In the genomic region with DNA sequence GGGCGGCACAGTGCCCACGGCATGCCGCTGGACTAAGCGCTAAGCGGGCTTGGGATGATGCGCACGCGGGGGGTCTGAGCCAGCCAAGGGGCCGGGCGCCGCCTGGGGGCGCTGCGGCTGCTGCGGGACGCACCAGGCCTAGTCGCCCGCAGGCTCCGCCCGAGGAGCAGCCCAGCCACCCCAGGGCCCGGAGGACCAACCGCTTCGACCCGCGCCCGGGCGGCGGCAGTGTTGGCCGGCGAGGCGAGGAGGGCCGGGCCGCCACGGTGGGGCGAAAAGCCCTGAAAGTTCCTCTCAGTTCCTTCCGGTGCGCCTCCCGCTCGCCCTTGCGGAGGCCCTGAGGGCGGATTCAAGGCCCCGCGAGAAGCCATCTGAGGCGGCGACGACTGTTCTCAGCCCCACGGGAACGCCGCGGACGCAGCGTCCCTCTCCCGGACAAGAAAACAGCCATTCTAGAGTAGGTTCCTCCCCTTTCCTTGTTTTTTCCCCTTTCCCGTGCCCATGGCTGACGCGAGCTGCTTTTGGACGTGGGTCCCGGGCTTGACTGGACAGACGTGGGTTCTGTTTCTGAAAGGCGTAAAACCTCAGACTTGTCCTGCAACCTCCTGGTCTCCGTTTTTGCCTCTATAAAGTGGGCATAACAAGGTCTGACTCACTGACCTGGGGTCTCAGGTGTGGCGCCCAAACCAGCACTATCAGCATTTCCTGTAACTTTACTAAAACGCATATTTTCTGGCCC, we compare ENCODE assay signal across 1 cellular context.
A peak's percentile ranks its signal among the peaks of the same experiment; 100 is the strongest.
TF ChIP-seq lines count a peak whose summit lies in the region.

A gene with protein sequence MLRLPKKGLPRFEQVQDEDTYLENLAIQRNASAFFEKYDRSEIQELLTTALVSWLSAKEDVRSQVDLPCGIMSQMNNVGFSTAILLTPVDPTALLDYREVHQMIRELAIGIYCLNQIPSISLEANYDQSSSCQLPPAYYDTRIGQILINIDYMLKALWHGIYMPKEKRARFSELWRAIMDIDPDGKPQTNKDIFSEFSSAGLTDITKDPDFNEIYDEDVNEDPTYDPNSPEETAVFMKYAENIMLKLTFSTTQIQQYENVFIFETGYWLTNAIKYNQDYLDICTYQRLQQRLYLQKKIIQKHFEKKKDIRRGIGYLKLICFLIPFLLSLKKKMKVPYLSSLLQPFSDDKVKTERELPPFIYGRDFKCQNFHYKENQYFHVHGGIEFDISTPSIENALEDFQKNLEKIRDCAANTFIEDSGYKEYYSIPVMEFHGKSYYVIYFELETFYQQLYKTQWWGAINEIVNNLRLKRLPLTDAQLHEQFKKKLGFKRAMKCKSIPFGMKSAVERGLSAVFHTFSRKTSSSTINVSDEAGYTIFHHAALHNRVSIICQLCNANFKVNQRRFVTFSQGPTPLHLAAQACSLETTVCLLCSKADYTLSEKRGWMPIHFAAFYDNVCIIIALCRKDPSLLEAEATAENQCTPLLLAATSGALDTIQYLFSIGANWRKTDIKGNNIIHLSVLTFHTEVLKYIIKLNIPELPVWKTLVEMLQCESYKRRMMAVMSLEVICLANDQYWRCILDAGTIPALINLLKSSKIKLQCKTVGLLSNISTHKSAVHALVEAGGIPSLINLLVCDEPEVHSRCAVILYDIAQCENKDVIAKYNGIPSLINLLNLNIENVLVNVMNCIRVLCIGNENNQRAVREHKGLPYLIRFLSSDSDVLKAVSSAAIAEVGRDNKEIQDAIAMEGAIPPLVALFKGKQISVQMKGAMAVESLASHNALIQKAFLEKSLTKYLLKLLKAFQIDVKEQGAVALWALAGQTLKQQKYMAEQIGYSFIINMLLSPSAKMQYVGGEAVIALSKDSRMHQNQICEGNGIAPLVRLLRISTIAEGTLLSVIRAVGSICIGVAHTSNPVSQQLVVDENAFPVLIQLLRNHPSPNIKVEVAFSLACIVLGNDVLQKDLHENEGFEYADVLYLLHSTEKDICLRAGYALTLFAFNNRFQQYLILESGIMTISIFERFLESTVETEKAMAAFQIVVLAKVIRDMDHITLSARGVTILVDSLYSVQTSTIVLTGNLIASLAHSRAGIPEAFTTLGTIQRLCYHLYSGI (N-terminal part only) (plus strand): TSS at position 297 of the 739 bp plus-strand sequence. CDS start 1,821 bp downstream, outside the sequence.

TF ChIP-seq in HepG2, 621 proteins besides CTCF, POLR2A, EP300 and RAD21 (continued from another document and continues in another):
- TF ChIP-seq, protein P1, sequence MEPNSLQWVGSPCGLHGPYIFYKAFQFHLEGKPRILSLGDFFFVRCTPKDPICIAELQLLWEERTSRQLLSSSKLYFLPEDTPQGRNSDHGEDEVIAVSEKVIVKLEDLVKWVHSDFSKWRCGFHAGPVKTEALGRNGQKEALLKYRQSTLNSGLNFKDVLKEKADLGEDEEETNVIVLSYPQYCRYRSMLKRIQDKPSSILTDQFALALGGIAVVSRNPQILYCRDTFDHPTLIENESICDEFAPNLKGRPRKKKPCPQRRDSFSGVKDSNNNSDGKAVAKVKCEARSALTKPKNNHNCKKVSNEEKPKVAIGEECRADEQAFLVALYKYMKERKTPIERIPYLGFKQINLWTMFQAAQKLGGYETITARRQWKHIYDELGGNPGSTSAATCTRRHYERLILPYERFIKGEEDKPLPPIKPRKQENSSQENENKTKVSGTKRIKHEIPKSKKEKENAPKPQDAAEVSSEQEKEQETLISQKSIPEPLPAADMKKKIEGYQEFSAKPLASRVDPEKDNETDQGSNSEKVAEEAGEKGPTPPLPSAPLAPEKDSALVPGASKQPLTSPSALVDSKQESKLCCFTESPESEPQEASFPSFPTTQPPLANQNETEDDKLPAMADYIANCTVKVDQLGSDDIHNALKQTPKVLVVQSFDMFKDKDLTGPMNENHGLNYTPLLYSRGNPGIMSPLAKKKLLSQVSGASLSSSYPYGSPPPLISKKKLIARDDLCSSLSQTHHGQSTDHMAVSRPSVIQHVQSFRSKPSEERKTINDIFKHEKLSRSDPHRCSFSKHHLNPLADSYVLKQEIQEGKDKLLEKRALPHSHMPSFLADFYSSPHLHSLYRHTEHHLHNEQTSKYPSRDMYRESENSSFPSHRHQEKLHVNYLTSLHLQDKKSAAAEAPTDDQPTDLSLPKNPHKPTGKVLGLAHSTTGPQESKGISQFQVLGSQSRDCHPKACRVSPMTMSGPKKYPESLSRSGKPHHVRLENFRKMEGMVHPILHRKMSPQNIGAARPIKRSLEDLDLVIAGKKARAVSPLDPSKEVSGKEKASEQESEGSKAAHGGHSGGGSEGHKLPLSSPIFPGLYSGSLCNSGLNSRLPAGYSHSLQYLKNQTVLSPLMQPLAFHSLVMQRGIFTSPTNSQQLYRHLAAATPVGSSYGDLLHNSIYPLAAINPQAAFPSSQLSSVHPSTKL (CRISPR knock-in tag; IDR thresholded peaks at IDR 0.05): peak; percentile 84
- TF ChIP-seq NCOA5 (CRISPR knock-in tag; IDR thresholded peaks at IDR 0.05) (peak; percentile 85; the same call in 1 of the 2 replicates), CCDC6 (CRISPR knock-in tag; IDR thresholded peaks at IDR 0.05) (peak; percentile 100), SSRP1 (CRISPR knock-in tag; IDR thresholded peaks at IDR 0.05) (no peak), ZSCAN12 (CRISPR knock-in tag; IDR thresholded peaks at IDR 0.05) (peak; percentile 96), ZNF24 (IDR thresholded peaks at IDR 0.05) (0 out of 2 replicates have a peak, but pooled peaks have one; percentile 60), XBP1 (CRISPR knock-in tag; IDR thresholded peaks at IDR 0.05) (peak; percentile 41; the same call in 1 of the 2 replicates), SMYD3 (CRISPR knock-in tag; IDR thresholded peaks at IDR 0.05) (peak; percentile 94), ZNF253 (CRISPR knock-in tag; IDR thresholded peaks at IDR 0.05; ENCODE audit: borderline replicate concordance) (peak; percentile 93; the same call in 1 of the 2 replicates), ZNF335 (CRISPR knock-in tag; IDR thresholded peaks at IDR 0.05) (peak; percentile 77), ZNF362 (CRISPR knock-in tag; IDR thresholded peaks at IDR 0.05; ENCODE audit: borderline replicate concordance) (peak; percentile 59; the same call in 1 of the 2 replicates), HNF1B (CRISPR knock-in tag; IDR thresholded peaks at IDR 0.05) (peak; percentile 77), BCL6 (CRISPR knock-in tag; IDR thresholded peaks at IDR 0.05) (no peak; the same call in 1 of the 2 replicates), SNAPC2 (CRISPR knock-in tag; IDR thresholded peaks at IDR 0.05) (peak; percentile 93), THYN1 (CRISPR knock-in tag; IDR thresholded peaks at IDR 0.05; ENCODE audit: borderline replicate concordance, low read depth) (peak; percentile 95), MNT (IDR thresholded peaks at IDR 0.05) (no peak), NR1H2 (CRISPR knock-in tag; IDR thresholded peaks at IDR 0.05; ENCODE audit: borderline replicate concordance, low read depth) (peak; percentile 79; the same call in 1 of the 2 replicates), U2AF2 (IDR thresholded peaks at IDR 0.05; ENCODE audit: low read depth, low read length) (no peak), ATF5 (CRISPR knock-in tag; IDR thresholded peaks at IDR 0.05; ENCODE audit: low read depth) (peak; percentile 71; the same call in 1 of the 2 replicates), ZFP36 (IDR thresholded peaks at IDR 0.05; ENCODE audit: borderline replicate concordance, low read depth, low read length, partially characterized antibody) (no peak), ZNF367 (CRISPR knock-in tag; IDR thresholded peaks at IDR 0.05; ENCODE audit: borderline replicate concordance) (peak; percentile 91; the same call in 1 of the 2 replicates)
- TF ChIP-seq, protein P2, sequence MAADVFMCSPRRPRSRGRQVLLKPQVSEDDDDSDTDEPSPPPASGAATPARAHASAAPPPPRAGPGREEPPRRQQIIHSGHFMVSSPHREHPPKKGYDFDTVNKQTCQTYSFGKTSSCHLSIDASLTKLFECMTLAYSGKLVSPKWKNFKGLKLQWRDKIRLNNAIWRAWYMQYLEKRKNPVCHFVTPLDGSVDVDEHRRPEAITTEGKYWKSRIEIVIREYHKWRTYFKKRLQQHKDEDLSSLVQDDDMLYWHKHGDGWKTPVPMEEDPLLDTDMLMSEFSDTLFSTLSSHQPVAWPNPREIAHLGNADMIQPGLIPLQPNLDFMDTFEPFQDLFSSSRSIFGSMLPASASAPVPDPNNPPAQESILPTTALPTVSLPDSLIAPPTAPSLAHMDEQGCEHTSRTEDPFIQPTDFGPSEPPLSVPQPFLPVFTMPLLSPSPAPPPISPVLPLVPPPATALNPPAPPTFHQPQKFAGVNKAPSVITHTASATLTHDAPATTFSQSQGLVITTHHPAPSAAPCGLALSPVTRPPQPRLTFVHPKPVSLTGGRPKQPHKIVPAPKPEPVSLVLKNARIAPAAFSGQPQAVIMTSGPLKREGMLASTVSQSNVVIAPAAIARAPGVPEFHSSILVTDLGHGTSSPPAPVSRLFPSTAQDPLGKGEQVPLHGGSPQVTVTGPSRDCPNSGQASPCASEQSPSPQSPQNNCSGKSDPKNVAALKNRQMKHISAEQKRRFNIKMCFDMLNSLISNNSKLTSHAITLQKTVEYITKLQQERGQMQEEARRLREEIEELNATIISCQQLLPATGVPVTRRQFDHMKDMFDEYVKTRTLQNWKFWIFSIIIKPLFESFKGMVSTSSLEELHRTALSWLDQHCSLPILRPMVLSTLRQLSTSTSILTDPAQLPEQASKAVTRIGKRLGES (CRISPR knock-in tag; IDR thresholded peaks at IDR 0.05; ENCODE audit: borderline replicate concordance): peak; percentile 82; the same call in 1 of the 2 replicates
- TF ChIP-seq, protein P3, sequence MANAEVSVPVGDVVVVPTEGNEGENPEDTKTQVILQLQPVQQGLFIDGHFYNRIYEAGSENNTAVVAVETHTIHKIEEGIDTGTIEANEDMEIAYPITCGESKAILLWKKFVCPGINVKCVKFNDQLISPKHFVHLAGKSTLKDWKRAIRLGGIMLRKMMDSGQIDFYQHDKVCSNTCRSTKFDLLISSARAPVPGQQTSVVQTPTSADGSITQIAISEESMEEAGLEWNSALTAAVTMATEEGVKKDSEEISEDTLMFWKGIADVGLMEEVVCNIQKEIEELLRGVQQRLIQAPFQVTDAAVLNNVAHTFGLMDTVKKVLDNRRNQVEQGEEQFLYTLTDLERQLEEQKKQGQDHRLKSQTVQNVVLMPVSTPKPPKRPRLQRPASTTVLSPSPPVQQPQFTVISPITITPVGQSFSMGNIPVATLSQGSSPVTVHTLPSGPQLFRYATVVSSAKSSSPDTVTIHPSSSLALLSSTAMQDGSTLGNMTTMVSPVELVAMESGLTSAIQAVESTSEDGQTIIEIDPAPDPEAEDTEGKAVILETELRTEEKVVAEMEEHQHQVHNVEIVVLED (CRISPR knock-in tag; IDR thresholded peaks at IDR 0.05; ENCODE audit: borderline replicate concordance): peak; percentile 79; the same call in 1 of the 2 replicates
- TF ChIP-seq, protein P4, sequence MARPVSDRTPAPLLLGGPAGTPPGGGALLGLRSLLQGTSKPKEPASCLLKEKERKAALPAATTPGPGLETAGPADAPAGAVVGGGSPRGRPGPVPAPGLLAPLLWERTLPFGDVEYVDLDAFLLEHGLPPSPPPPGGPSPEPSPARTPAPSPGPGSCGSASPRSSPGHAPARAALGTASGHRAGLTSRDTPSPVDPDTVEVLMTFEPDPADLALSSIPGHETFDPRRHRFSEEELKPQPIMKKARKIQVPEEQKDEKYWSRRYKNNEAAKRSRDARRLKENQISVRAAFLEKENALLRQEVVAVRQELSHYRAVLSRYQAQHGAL (CRISPR knock-in tag; IDR thresholded peaks at IDR 0.05; ENCODE audit: not compliant biosample characterization): peak; percentile 60
- TF ChIP-seq, protein P5, sequence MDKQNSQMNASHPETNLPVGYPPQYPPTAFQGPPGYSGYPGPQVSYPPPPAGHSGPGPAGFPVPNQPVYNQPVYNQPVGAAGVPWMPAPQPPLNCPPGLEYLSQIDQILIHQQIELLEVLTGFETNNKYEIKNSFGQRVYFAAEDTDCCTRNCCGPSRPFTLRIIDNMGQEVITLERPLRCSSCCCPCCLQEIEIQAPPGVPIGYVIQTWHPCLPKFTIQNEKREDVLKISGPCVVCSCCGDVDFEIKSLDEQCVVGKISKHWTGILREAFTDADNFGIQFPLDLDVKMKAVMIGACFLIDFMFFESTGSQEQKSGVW (CRISPR knock-in tag; IDR thresholded peaks at IDR 0.05; ENCODE audit: borderline replicate concordance): no peak; the same call in 1 of the 2 replicates
